Comparison of ENCODE assay signal across 26 cellular contexts in genomic region chr6:67190733-67191132, GRCh38.
"Had no signal": no experiment of that assay in that cellular context is flagged by ENCODE, and none has a peak within 500 bp of the region (broad histone marks: within the 10 kb centered on the region; RNA-seq: fewer than 3 reads in every experiment).

No MANE protein-coding gene starts in this region.

- ATAC-seq: activated T-helper 17 cell treated with anti-CD3 and anti-CD28 coated beads, Interleukin-2, amount 50 U/mL, for 72 hours; Panc1 had no signal

- DNase-seq: activated B cell treated with CpG ODN at 0.5 μM for 24 hours; activated CD4-positive, alpha-beta memory T cell treated with anti-CD3 and anti-CD28 coated beads, Interleukin-2, amount 10 ng/mL, durations not matched to agents 7 days and 5 days; activated CD4-positive, alpha-beta T cell treated with anti-CD3 and anti-CD28 coated beads for 1 hour; activated CD4-positive, alpha-beta T cell treated with anti-CD3 and anti-CD28 coated beads, Interleukin-2, amount 10 ng/mL, durations not matched to agents 24 days and 14 days; activated gamma-delta T cell; activated naive CD4-positive, alpha-beta T cell treated with anti-CD3 and anti-CD28 coated beads for 36 hours; activated T-cell treated with anti-CD3 and anti-CD28 coated beads for 4 hours; activated T-cell treated with anti-CD3 and anti-CD28 coated beads, Interleukin-2, amount 50 U/mL, for 48 hours; brain microvascular endothelial cell; Kasumi-1; NCI-H1105 treated with DMSO at 0.1 percent for 48 hours; NCI-H146; NCI-H187 treated with DMSO at 0.1 percent for 48 hours; NCI-H2081 treated with DMSO at 0.1 percent for 48 hours; NCI-H2171 treated with DMSO at 0.1 percent for 48 hours; NCI-H345; NCI-H510A; NCI-H526 treated with DMSO at 0.1 percent for 48 hours; NCI-H82; NK-92 treated with Interleukin-12 subunit alpha and Interleukin-12 subunit beta, amount 100 ng/mL, for 24 hours; OCI-M1; Right ventricle myocardium superior; SJCRH30; SK-N-SH had no signal
